Comparison of ENCODE assay signal across 12 cellular contexts in genomic region chr5:89421035-89421434, GRCh38.
DNase-seq lines count a peak whose midpoint lies in the region; ATAC-seq, FAIRE-seq and TF ChIP-seq lines count a peak whose summit lies in the region.
"Had no signal": no experiment of that assay in that cellular context is flagged by ENCODE, and none has a peak within 500 bp of the region (broad histone marks: within the 10 kb centered on the region; RNA-seq: fewer than 3 reads in every experiment).

No MANE protein-coding gene starts in this region.

- no peak overlapping the region for H3K27ac ChIP-seq in aorta (ENCODE audit: low read depth in 1 of 2, low read length in 2 of 2)
- H3K27ac ChIP-seq: right lobe of liver had no signal

- H3K4me1 ChIP-seq in aorta (ENCODE audit: control insufficient read depth in 1 of 2, insufficient read depth in 2 of 2, low read length in 2 of 2): no peaks in the 10 kb centered on the region
- H3K4me1 ChIP-seq: HAP-1, right lobe of liver had no signal

- H3K9me3 Mint-ChIP-seq in activated naive CD8-positive, alpha-beta T cell treated with anti-CD3 and anti-CD28 coated beads for 36 hours: peaks cover 1% of the 10 kb centered on the region

- H3K4me1 Mint-ChIP-seq in activated naive CD8-positive, alpha-beta T cell treated with anti-CD3 and anti-CD28 coated beads for 36 hours: no peaks in the 10 kb centered on the region

- no peaks in the 10 kb centered on the region for H3K36me3 Mint-ChIP-seq in activated naive CD8-positive, alpha-beta T cell treated with anti-CD3 and anti-CD28 coated beads for 36 hours

- 7 to 10% methylated on average over 1 of the region's 1 CpG for WGBS in aorta, 2 donors

- H3K27me3 ChIP-seq in bronchial epithelial cell (ENCODE audit: control insufficient read depth, insufficient read depth, low read length) (no peaks in the 10 kb centered on the region), aorta (ENCODE audit: control insufficient read depth in 1 of 2, insufficient read depth in 2 of 2, low read length in 1 of 2) (no peaks in the 10 kb centered on the region)
- H3K27me3 ChIP-seq: right lobe of liver had no signal

- H3K4me3 Mint-ChIP-seq in activated naive CD8-positive, alpha-beta T cell treated with anti-CD3 and anti-CD28 coated beads for 36 hours: no peak overlapping the region

- ATAC-seq in GM18858 (IDR thresholded peaks at IDR 0.05; ENCODE audit: unreplicated experiment) (peak; percentile 68), aorta (ENCODE audit: low FRiP score) (no peak), HG02763 (IDR thresholded peaks at IDR 0.05; ENCODE audit: unreplicated experiment) (no peak)
- ATAC-seq: stimulated activated naive CD8-positive, alpha-beta T cell treated with anti-CD3 and anti-CD28 coated beads, Interleukin-15, Interleukin-2, amounts not matched to agents 100 U/mL and 50 U/mL, for 24 hours had no signal

- no peaks in the 10 kb centered on the region for H3K36me3 ChIP-seq in bronchial epithelial cell (ENCODE audit: control insufficient read depth, insufficient read depth, low read length)
- no peaks in the 10 kb centered on the region for H3K36me3 ChIP-seq in aorta (ENCODE audit: control insufficient read depth in 1 of 2, insufficient read depth in 2 of 2, low read length in 1 of 2)
- H3K36me3 ChIP-seq: HAP-1, right lobe of liver had no signal

- H3K4me3 ChIP-seq in bronchial epithelial cell (ENCODE audit: low read depth, low read length) (no peak overlapping the region), aorta (ENCODE audit: low read length in 2 of 2) (no peak overlapping the region)
- H3K4me3 ChIP-seq: HAP-1, right lobe of liver had no signal

- intact Hi-C loops in aorta (cut with DNase I): no loop called here

- peaks cover 4% of the 10 kb centered on the region for H3K27me3 Mint-ChIP-seq in activated naive CD8-positive, alpha-beta T cell treated with anti-CD3 and anti-CD28 coated beads for 36 hours

- H3K9me3 ChIP-seq in aorta (ENCODE audit: control insufficient read depth, low read length): no peaks in the 10 kb centered on the region
- H3K9me3 ChIP-seq: HAP-1, right lobe of liver had no signal

- peak; percentile 60 for DNase-seq in LoVo (ENCODE audit: low spot score)
- DNase-seq in bronchial epithelial cell (ENCODE audit: low read depth): peak; percentile 71
- peak; percentile 15 for DNase-seq in putamen (ENCODE audit: low spot score)
- no peak for DNase-seq in NCI-H82 treated with DMSO at 0.1 percent for 48 hours (lab: John Stamatoyannopoulos, UW; ENCODE audit: unreplicated experiment)
- no peak for DNase-seq in aorta
- DNase-seq in activated naive CD8-positive, alpha-beta T cell treated with anti-CD3 and anti-CD28 coated beads for 36 hours: no peak
- DNase-seq: right lobe of liver; RPMI8226; stimulated activated naive CD8-positive, alpha-beta T cell treated with anti-CD3 and anti-CD28 coated beads, Interleukin-15, Interleukin-2, amounts not matched to agents 100 U/mL and 50 U/mL, for 24 hours had no signal

- FAIRE-seq in bronchial epithelial cell (lab: Jason Lieb, UNC): no peak

- H3K27ac Mint-ChIP-seq in activated naive CD8-positive, alpha-beta T cell treated with anti-CD3 and anti-CD28 coated beads for 36 hours: no peak overlapping the region

- no peak for TF ChIP-seq CTCF in bronchial epithelial cell (IDR thresholded peaks at IDR 0.05; ENCODE audit: insufficient read depth, low read length, severe bottlenecking)

Comparison
In these comparisons a context has a peak if more than half of its experiments do, and no peak if none do; other contexts are left out.
1. DNase-seq: peak in LoVo (single experiment), bronchial epithelial cell (single experiment) and putamen (single experiment); none in NCI-H82 treated with DMSO at 0.1 percent for 48 hours (single experiment), aorta (0 of 2) and activated naive CD8-positive, alpha-beta T cell treated with anti-CD3 and anti-CD28 coated beads for 36 hours (single experiment).